In the genomic region with DNA sequence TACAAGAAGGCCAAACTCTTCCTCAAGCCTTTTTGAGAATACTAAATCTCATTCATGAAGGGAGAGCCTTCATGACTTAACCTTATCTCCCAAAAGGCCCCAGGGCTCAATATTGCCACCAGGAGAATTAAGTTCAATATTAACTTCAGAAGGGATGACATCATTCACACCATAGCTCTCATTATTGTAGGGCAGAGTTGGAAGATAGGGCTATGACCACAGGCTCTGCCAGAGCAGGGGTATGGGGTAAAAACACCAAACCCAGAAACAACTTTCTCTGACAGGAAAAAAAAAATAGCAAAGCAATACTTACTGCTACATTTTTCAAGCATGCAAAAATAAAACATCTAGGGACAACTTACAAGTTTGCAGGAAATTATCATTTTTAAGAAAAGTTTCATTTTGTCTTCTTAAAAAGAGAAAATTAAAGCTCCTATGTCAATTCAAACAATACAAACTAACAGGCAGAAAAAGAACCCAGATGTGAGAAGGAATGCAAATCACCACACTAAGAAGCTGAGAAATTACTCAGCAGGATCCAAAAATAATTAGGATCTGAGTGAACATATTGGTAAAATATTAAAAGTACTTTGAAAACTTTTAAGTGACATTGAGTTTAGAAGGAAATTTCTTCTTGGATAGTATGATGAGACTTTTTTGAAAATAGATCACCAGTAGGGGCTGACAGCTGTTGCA, we compare ENCODE assay signal across 18 cellular contexts.
DNase-seq lines count a peak whose midpoint lies in the region; ATAC-seq, FAIRE-seq and TF ChIP-seq lines count a peak whose summit lies in the region.
"Had no signal": no experiment of that assay in that cellular context is flagged by ENCODE, and none has a peak within 500 bp of the region (broad histone marks: within the 10 kb centered on the region; RNA-seq: fewer than 3 reads in every experiment).

No MANE protein-coding gene starts in this region.

- intact Hi-C loops in kidney (cut with DNase I): no loop called here

- H2AFZ ChIP-seq in DND-41 (ENCODE audit: low read depth, low read length): no peak overlapping the region

- no peaks in the 10 kb centered on the region for H3K79me2 ChIP-seq in DND-41 (ENCODE audit: insufficient read depth, low read length)

- H3K27ac ChIP-seq in DND-41 (ENCODE audit: low read length): no peak overlapping the region
- no peak overlapping the region for H3K27ac ChIP-seq in kidney (ENCODE audit: low read depth in 2 of 2, low read length in 2 of 2)
- H3K27ac ChIP-seq: BLaER1 had no signal

- no peaks in the 10 kb centered on the region for H3K27me3 ChIP-seq in DND-41 (ENCODE audit: insufficient read depth, low read length, poor library complexity)
- H3K27me3 ChIP-seq: BLaER1 had no signal

- H3K9ac ChIP-seq in DND-41 (ENCODE audit: low read depth, low read length) (no peak overlapping the region), kidney (ENCODE audit: low read length in 2 of 2) (no peak overlapping the region)
- H3K9ac ChIP-seq: BLaER1 had no signal

- ATAC-seq in DND-41 (ENCODE audit: insufficient read depth, low read depth) (peak; percentile 76), HG02642 (IDR thresholded peaks at IDR 0.05; ENCODE audit: poor library complexity, unreplicated experiment) (peak; percentile 52), HG03457 (IDR thresholded peaks at IDR 0.05; ENCODE audit: unreplicated experiment) (peak; percentile 77)
- no peak for ATAC-seq in stimulated activated naive CD8-positive, alpha-beta T cell treated with anti-CD3 and anti-CD28 coated beads, Interleukin-15, Interleukin-2, amounts not matched to agents 100 U/mL and 50 U/mL, for 24 hours
- ATAC-seq: GM12878 had no signal

- H3K4me2 ChIP-seq in DND-41 (ENCODE audit: insufficient read depth, low read length): no peak overlapping the region
- H3K4me2 ChIP-seq: BLaER1 had no signal

- TF ChIP-seq CTCF in DND-41 (IDR thresholded peaks at IDR 0.05; ENCODE audit: borderline replicate concordance, extremely low read depth, low read length, poor library complexity, severe bottlenecking): no peak
- TF ChIP-seq CTCF in kidney (IDR thresholded peaks at IDR 0.05; ENCODE audit: borderline replicate concordance, extremely low read depth, insufficient read depth): no peak

- H3K36me3 ChIP-seq in DND-41 (ENCODE audit: insufficient read depth, low read length) (no peaks in the 10 kb centered on the region), kidney (ENCODE audit: control insufficient read depth in 1 of 2, insufficient read depth in 2 of 2, low read length in 2 of 2) (no peaks in the 10 kb centered on the region)
- H3K36me3 ChIP-seq: BLaER1, HAP-1 had no signal

- H4K20me1 ChIP-seq in DND-41 (ENCODE audit: insufficient read depth, low read length): no peaks in the 10 kb centered on the region
- H4K20me1 ChIP-seq: BLaER1 had no signal

- no peaks in the 10 kb centered on the region for H3K9me3 ChIP-seq in DND-41 (ENCODE audit: insufficient read depth, low read length, severe bottlenecking)
- H3K9me3 ChIP-seq in kidney (ENCODE audit: control insufficient read depth in 1 of 2, low read length in 2 of 2): no peaks in the 10 kb centered on the region
- H3K9me3 ChIP-seq: BLaER1, Caco-2, HAP-1 had no signal

- no peak for FAIRE-seq in kidney (lab: Jason Lieb, UNC)
- FAIRE-seq: GM12878, GM19239, H1, HTR-8/SVneo had no signal

- H3K4me3 ChIP-seq in DND-41 (ENCODE audit: low read depth in 1 of 2, low read length in 2 of 2) (no peak overlapping the region), kidney (ENCODE audit: low read length in 2 of 2) (no peak overlapping the region)
- H3K4me3 ChIP-seq: BLaER1, GM12878, HAP-1 had no signal

- H3K4me1 ChIP-seq in DND-41 (ENCODE audit: insufficient read depth, low read length): no peaks in the 10 kb centered on the region
- H3K4me1 ChIP-seq in kidney (ENCODE audit: control insufficient read depth in 1 of 2, insufficient read depth in 1 of 2, low read depth in 1 of 2, low read length in 2 of 2): no peaks in the 10 kb centered on the region
- H3K4me1 ChIP-seq: BLaER1, Caco-2, HAP-1 had no signal

- DNase-seq in DND-41 (no peak), glomerular visceral epithelial cell (ENCODE audit: extremely low spot score) (peak; percentile 6), kidney (no peak), SIG-M5 treated with dmso at 0.1 percent for 504 hours (lab: John Stamatoyannopoulos, UW; ENCODE audit: unreplicated experiment) (no peak)
- no peak for DNase-seq in stimulated activated naive CD8-positive, alpha-beta T cell treated with anti-CD3 and anti-CD28 coated beads, Interleukin-15, Interleukin-2, amounts not matched to agents 100 U/mL and 50 U/mL, for 24 hours
- DNase-seq: 8988T; AML-193; Caco-2; CD8-positive, alpha-beta memory T cell; DMS53 had no signal
